ENCODE assay signal across 26 cellular contexts in genomic region chr9:4732890-4733289, GRCh38.
"Had no signal": no experiment of that assay in that cellular context is flagged by ENCODE, and none has a peak within 500 bp of the region (broad histone marks: within the 10 kb centered on the region; RNA-seq: fewer than 3 reads in every experiment).

No MANE protein-coding gene starts in this region.

- H3K27ac ChIP-seq: colonic mucosa, epithelial cell of prostate, esophagus squamous epithelium, gastrocnemius medialis, heart right ventricle, left lung, lower lobe of right lung had no signal

- H3K4me3 ChIP-seq: colonic mucosa, esophagus squamous epithelium, gastrocnemius medialis, heart right ventricle, left lung, lower lobe of right lung, mucosa of descending colon had no signal

- ATAC-seq: effector memory CD8-positive, alpha-beta T cell; esophagus mucosa; gastrocnemius medialis; heart right ventricle; left cardiac atrium; left lung; left ventricle myocardium superior; lower lobe of right lung; mucosa of descending colon had no signal

- H3K4me1 ChIP-seq: colonic mucosa, lower lobe of right lung had no signal

- H3K27me3 ChIP-seq: colonic mucosa, esophagus squamous epithelium, gastrocnemius medialis, heart right ventricle, left lung had no signal

- H3K9me3 ChIP-seq: colonic mucosa, esophagus squamous epithelium, gastrocnemius medialis, heart right ventricle, left lung, lower lobe of right lung, mucosa of descending colon had no signal

- DNase-seq: colonic mucosa; cortex of kidney; effector CD8-positive, alpha-beta T cell; effector memory CD8-positive, alpha-beta T cell; endodermal cell; erythroblast; esophagus squamous epithelium; foreskin fibroblast; foreskin melanocyte; gastrocnemius medialis; glutamatergic neuron; head of caudate nucleus; heart right ventricle; hippocampal formation; left cardiac atrium; left lung; left ventricle myocardium superior; lower lobe of right lung; mesenchymal stem cell; mucosa of descending colon; naive B cell had no signal

- H3K36me3 ChIP-seq: colonic mucosa, gastrocnemius medialis, left lung, lower lobe of right lung had no signal

- FAIRE-seq: endometrium, islet of Langerhans, keratinocyte had no signal
